ENCODE assay signal across 9 cellular contexts in genomic region chr12:96300064-96300463, GRCh38.
"Had no signal": no experiment of that assay in that cellular context is flagged by ENCODE, and none has a peak within 500 bp of the region (broad histone marks: within the 10 kb centered on the region; RNA-seq: fewer than 3 reads in every experiment).

No MANE protein-coding gene starts in this region.

- H3K9me3 Mint-ChIP-seq: HFFc6 had no signal

- ATAC-seq: HCT116, K562 had no signal

- H3K9me3 ChIP-seq: HAP-1 had no signal

- H3K27ac ChIP-seq: GM23248 had no signal

- H3K4me3 Mint-ChIP-seq: HFFc6 had no signal

- DNase-seq: GM23248, GOT3, H7, HFFc6, IMR-90, KG1 had no signal

- H3K4me3 ChIP-seq: GM23248, HAP-1, K562 had no signal

- H3K27ac Mint-ChIP-seq: HFFc6 had no signal

- H3K9ac ChIP-seq: GM23248 had no signal

- H2AFZ ChIP-seq: GM23248 had no signal
